15 cellular contexts compared by ENCODE assay signal in the genomic region with DNA sequence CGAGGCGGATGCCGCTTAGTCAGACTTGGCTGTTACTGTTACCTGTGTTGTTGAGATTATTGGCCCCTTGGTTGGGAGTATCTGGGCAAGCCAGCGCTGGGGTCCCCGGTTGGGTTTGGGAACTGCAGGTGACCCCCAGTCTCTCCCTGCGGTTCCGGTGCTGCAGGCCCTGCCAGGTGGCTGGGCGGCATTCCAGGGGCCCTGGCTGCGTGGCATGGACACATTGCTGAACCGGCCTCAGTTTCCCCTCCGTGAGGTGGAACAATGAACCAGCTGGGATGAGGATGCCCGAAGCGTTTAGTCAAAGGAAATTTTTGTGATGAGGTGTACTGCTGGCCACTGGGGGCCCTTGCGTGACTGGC. TPM values are rescaled to one million over a fixed set of nuclear protein-coding genes. Genes with fewer than 3 reads are reported as not detected.
DNase-seq lines count a peak whose midpoint lies in the region; ATAC-seq, FAIRE-seq and TF ChIP-seq lines count a peak whose summit lies in the region.
"Had no signal": no experiment of that assay in that cellular context is flagged by ENCODE, and none has a peak within 500 bp of the region (broad histone marks: within the 10 kb centered on the region; RNA-seq: fewer than 3 reads in every experiment).

No MANE protein-coding gene starts in this region.

- H3K36me3 Mint-ChIP-seq in CD4-positive, CD25-positive, alpha-beta regulatory T cell = no peaks in the 10 kb centered on the region
- H3K36me3 Mint-ChIP-seq: immature natural killer cell; natural killer cell treated with Interleukin-12 subunit alpha and Interleukin-12 subunit beta and Interleukin-15 and Interleukin-18, amount 100 ng/mL, for 72 hours had no signal

- no peak overlapping the region for H4K91ac ChIP-seq in H1 (replicated peaks; ENCODE audit: insufficient read length, low read length)

- H3K4me1 Mint-ChIP-seq in CD4-positive, CD25-positive, alpha-beta regulatory T cell = peaks cover 0 to 59% (median 20%) of the 10 kb centered on the region in 4 donors

- H3K4me3 Mint-ChIP-seq in CD4-positive, CD25-positive, alpha-beta regulatory T cell = peak overlapping the region in 3 of 4 donors; percentile 15 to 72 (median 58)
- H3K4me3 Mint-ChIP-seq: natural killer cell treated with Interleukin-12 subunit alpha and Interleukin-12 subunit beta and Interleukin-15 and Interleukin-18, amount 100 ng/mL, for 72 hours had no signal

- peaks cover 12% of the 10 kb centered on the region; the same call in 1 of the 2 replicates for H3K23me2 ChIP-seq in H1 (ENCODE audit: low read depth, low read length)

- no peak overlapping the region for H3K4me3 ChIP-seq in CD4-positive, CD25-positive, alpha-beta regulatory T cell (ENCODE audit: low read depth, low read length)
- H3K4me3 ChIP-seq in H1 (ENCODE audit: extremely low read depth in 1 of 4, insufficient read depth in 2 of 4, low read depth in 3 of 4, low read length in 4 of 4) (peak overlapping the region; percentile 40 to 69 (median 58)), muscle layer of duodenum (ENCODE audit: low read depth in 1 of 2, low read length in 2 of 2) (peak overlapping the region in 1 of 2 donors; percentile 31), osteoblast (ENCODE audit: insufficient read depth, low read length) (no peak overlapping the region)

- H2AFZ ChIP-seq in H1 (ENCODE audit: low read length) = peak overlapping the region; percentile 47; the same call in 1 of the 2 replicates
- no peak overlapping the region for H2AFZ ChIP-seq in osteoblast (ENCODE audit: low read length)

- H3K27me3 Mint-ChIP-seq in CD4-positive, CD25-positive, alpha-beta regulatory T cell = peaks cover 42% of the 10 kb centered on the region

- H2BK120ac ChIP-seq in H1 (replicated peaks; ENCODE audit: low read depth, low read length) = no peak overlapping the region

- H4K20me1 ChIP-seq in H1 (replicated peaks in 1 of 2; ENCODE audit: control insufficient read depth in 1 of 2, insufficient read depth in 2 of 2, low read length in 2 of 2) (no peaks in the 10 kb centered on the region), osteoblast (ENCODE audit: insufficient read depth, low read length) (no peaks in the 10 kb centered on the region)

- no peak overlapping the region for H2BK5ac ChIP-seq in H1 (ENCODE audit: low read depth, low read length)

- no peaks in the 10 kb centered on the region for H3K27me3 ChIP-seq in CD4-positive, CD25-positive, alpha-beta regulatory T cell (ENCODE audit: control insufficient read depth, insufficient read depth, low read length)
- peaks cover 0 to 9% (median 7%) of the 10 kb centered on the region in 4 experiments; a peak in 6 of 7 replicates for H3K27me3 ChIP-seq in H1 (replicated peaks in 1 of 4; ENCODE audit: control insufficient read depth in 3 of 4, extremely low read depth in 1 of 4, insufficient read depth in 3 of 4, low read length in 3 of 4)
- peaks cover 23% of the 10 kb centered on the region for H3K27me3 ChIP-seq in muscle layer of duodenum (ENCODE audit: low read depth, low read length)
- peaks cover 31% of the 10 kb centered on the region for H3K27me3 ChIP-seq in osteoblast (ENCODE audit: insufficient read depth, low read length)

- POLR2A ChIA-PET in H1 (lab: Charles Lee; ENCODE audit: partially characterized antibody) = interaction anchor here (0.9 to 3.7 kb wide), 7 partner anchors 9 to 189 kb away, joined by 3 to 12 read pairs (median 5); partner anchors contain the start of gene RPL18A

- no peak overlapping the region for H3K56ac ChIP-seq in H1 (replicated peaks; ENCODE audit: insufficient read length, low read depth, low read length)

- H3K4me2 ChIP-seq in H1 (ENCODE audit: insufficient read depth in 1 of 2, low read depth in 2 of 2, low read length in 2 of 2) = peak overlapping the region; percentile 71 to 80
- no peak overlapping the region for H3K4me2 ChIP-seq in osteoblast (ENCODE audit: insufficient read depth, low read length)

- peak overlapping the region in 1 of 4 experiments; percentile 9; a peak in 1 of 7 replicates for H3K9ac ChIP-seq in H1 (replicated peaks in 1 of 4; ENCODE audit: extremely low read depth in 1 of 4, low read depth in 3 of 4, low read length in 3 of 4)

- intact Hi-C loops in Right ventricle myocardium superior (cut with DNase I) = no loop called here

- H3K23ac ChIP-seq in H1 (ENCODE audit: insufficient read length) = no peak overlapping the region

- H2BK15ac ChIP-seq in H1 (ENCODE audit: low read length) = no peak overlapping the region

- no peak overlapping the region for H2BK12ac ChIP-seq in H1 (ENCODE audit: low read depth, low read length)

- no peak for TF ChIP-seq EP300 in Ishikawa (IDR thresholded peaks at IDR 0.05; ENCODE audit: borderline replicate concordance)
- no peak for TF ChIP-seq EP300 in H1 (IDR thresholded peaks at IDR 0.05; ENCODE audit: borderline replicate concordance in 1 of 2, low read depth in 2 of 2, low read length in 2 of 2)

- CTCF ChIA-PET in H1 (lab: Charles Lee; ENCODE audit: partially characterized antibody) = interaction anchor here (1.0 to 2.7 kb wide), 8 partner anchors 11 to 64 kb away, joined by 3 to 11 read pairs (median 4); partner anchors contain the start of gene RPL18A

- no peak overlapping the region for H3K14ac ChIP-seq in H1 (ENCODE audit: insufficient read length)

- no peaks in the 10 kb centered on the region for H3K79me2 ChIP-seq in H1 (ENCODE audit: control insufficient read depth in 1 of 2, insufficient read depth in 2 of 2, low read length in 2 of 2)
- no peaks in the 10 kb centered on the region for H3K79me2 ChIP-seq in osteoblast (ENCODE audit: insufficient read depth, low read length)

- H3K27ac Mint-ChIP-seq in CD4-positive, CD25-positive, alpha-beta regulatory T cell = peak overlapping the region in 1 of 3 donors; percentile 5
- H3K27ac Mint-ChIP-seq: immature natural killer cell had no signal

- peak overlapping the region; percentile 53 for H3K4ac ChIP-seq in H1 (replicated peaks; ENCODE audit: insufficient read length, low read depth, low read length)

- no peaks in the 10 kb centered on the region for H3K9me3 Mint-ChIP-seq in CD4-positive, CD25-positive, alpha-beta regulatory T cell
- H3K9me3 Mint-ChIP-seq: immature natural killer cell; natural killer cell treated with Interleukin-12 subunit alpha and Interleukin-12 subunit beta and Interleukin-15 and Interleukin-18, amount 100 ng/mL, for 72 hours had no signal

- no peaks in the 10 kb centered on the region for H3K36me3 ChIP-seq in CD4-positive, CD25-positive, alpha-beta regulatory T cell (ENCODE audit: control insufficient read depth, insufficient read depth, low read length)
- H3K36me3 ChIP-seq in H1 (ENCODE audit: control insufficient read depth in 2 of 4, insufficient read depth in 4 of 4, low read length in 3 of 4) = no peaks in the 10 kb centered on the region
- no peaks in the 10 kb centered on the region for H3K36me3 ChIP-seq in muscle layer of duodenum (ENCODE audit: control insufficient read depth in 1 of 2, insufficient read depth in 2 of 2, low read length in 2 of 2)
- H3K36me3 ChIP-seq in osteoblast (ENCODE audit: insufficient read depth, low read length) = no peaks in the 10 kb centered on the region
- H3K36me3 ChIP-seq: brain microvascular endothelial cell, spleen had no signal

- DNase-seq in CD4-positive, CD25-positive, alpha-beta regulatory T cell = no peak
- no peak for DNase-seq in H1 (ENCODE audit: low read depth in 1 of 2, low spot score in 2 of 2)
- no peak for DNase-seq in islet precursor cell
- DNase-seq in osteoblast (ENCODE audit: insufficient read length, low spot score, missing footprints) = no peak
- DNase-seq in Right ventricle myocardium superior = no peak
- DNase-seq: brain microvascular endothelial cell, GDM1, immature natural killer cell, spleen had no signal

- H2AK5ac ChIP-seq in H1 (ENCODE audit: low read depth, low read length) = no peak overlapping the region

- H3K79me1 ChIP-seq in H1 (ENCODE audit: low read depth, low read length) = no peaks in the 10 kb centered on the region

- H3K4me1 ChIP-seq in CD4-positive, CD25-positive, alpha-beta regulatory T cell (ENCODE audit: control insufficient read depth, insufficient read depth, low read length, poor library complexity, severe bottlenecking) = peaks cover 28% of the 10 kb centered on the region
- peaks cover 0 to 6% (median 4%) of the 10 kb centered on the region in 4 experiments; a peak in 5 of 7 replicates for H3K4me1 ChIP-seq in H1 (replicated peaks in 1 of 4; ENCODE audit: control insufficient read depth in 3 of 4, insufficient read depth in 4 of 4, low read length in 3 of 4)
- no peaks in the 10 kb centered on the region for H3K4me1 ChIP-seq in muscle layer of duodenum (ENCODE audit: control insufficient read depth in 1 of 2, insufficient read depth in 2 of 2, low read length in 2 of 2)
- H3K4me1 ChIP-seq in osteoblast (ENCODE audit: insufficient read depth, low read length) = no peaks in the 10 kb centered on the region

- H4K5ac ChIP-seq in H1 (ENCODE audit: insufficient read length, low read depth, low read length) = no peak overlapping the region

- H2BK20ac ChIP-seq in H1 (ENCODE audit: low read length) = no peak overlapping the region

- TF ChIP-seq RAD21 in Ishikawa (IDR thresholded peaks at IDR 0.05; ENCODE audit: low read depth) (no peak), H1 (IDR thresholded peaks at IDR 0.05 in 1 of 2, conservative IDR thresholded peaks at IDR 0.05 in 1 of 2; ENCODE audit: low read depth in 2 of 2, low read length in 2 of 2) (no peak)

- ATAC-seq in CD4-positive, CD25-positive, alpha-beta regulatory T cell (ENCODE audit: low read depth in 2 of 2) = no peak
- ATAC-seq in HG03521 (IDR thresholded peaks at IDR 0.05; ENCODE audit: unreplicated experiment) (no peak), Right ventricle myocardium superior (ENCODE audit: poor library complexity) (no peak)
- ATAC-seq: natural killer cell treated with Interleukin-12 subunit alpha and Interleukin-12 subunit beta and Interleukin-15 and Interleukin-18, amount 100 ng/mL, for 72 hours had no signal

- TF ChIP-seq POLR2A in H1 (IDR thresholded peaks at IDR 0.05; ENCODE audit: control extremely low read depth in 1 of 2, low read depth in 2 of 2, low read length in 2 of 2) = no peak

- peak overlapping the region; percentile 18; the same call in 1 of the 2 replicates for H4K8ac ChIP-seq in H1 (ENCODE audit: extremely low read depth, insufficient read depth, low read length)

- 30% methylated on average over 14 of the region's 14 CpGs; no CpG with 5 or more reads in 1 of the 2 experiments for WGBS in H1 (ENCODE audit: extremely low coverage in 1 of 2, insufficient coverage in 1 of 2, insufficient read length in 1 of 2, insufficient replicate concordance in 2 of 2, low coverage in 1 of 2, low lambda C conversion rate in 2 of 2, missing lambda C conversion rate in 1 of 2), 2 experiments

- no peak overlapping the region; the same call in 1 of the 2 replicates for H3K18ac ChIP-seq in H1 (ENCODE audit: extremely low read depth, low read length)

- H3K9me3 ChIP-seq in CD4-positive, CD25-positive, alpha-beta regulatory T cell (ENCODE audit: control insufficient read depth in 2 of 2, low read length in 2 of 2) = no peaks in the 10 kb centered on the region
- H3K9me3 ChIP-seq in H1 (ENCODE audit: insufficient read depth in 2 of 2, low read depth in 1 of 2, low read length in 1 of 2) (no peaks in the 10 kb centered on the region), muscle layer of duodenum (ENCODE audit: control insufficient read depth in 1 of 2, low read length in 2 of 2) (no peaks in the 10 kb centered on the region), osteoblast (ENCODE audit: low read depth, low read length) (no peaks in the 10 kb centered on the region)
- H3K9me3 ChIP-seq: spleen had no signal

- no peak overlapping the region for H3K27ac ChIP-seq in CD4-positive, CD25-positive, alpha-beta regulatory T cell (ENCODE audit: insufficient read depth, low read length, poor library complexity, severe bottlenecking)
- H3K27ac ChIP-seq in H1 (ENCODE audit: low read depth, low read length) = no peak overlapping the region
- H3K27ac ChIP-seq in muscle layer of duodenum (ENCODE audit: low read length) = peak overlapping the region; percentile 95
- no peak overlapping the region for H3K27ac ChIP-seq in osteoblast (ENCODE audit: low read depth, low read length)
- H3K27ac ChIP-seq: brain microvascular endothelial cell had no signal

- no peak for FAIRE-seq in H1 (lab: Jason Lieb, UNC)

- TF ChIP-seq CTCF in H1 (IDR thresholded peaks at IDR 0.05; ENCODE audit: control extremely low read depth in 1 of 3, insufficient read depth in 1 of 3, low read depth in 1 of 3, low read length in 3 of 3) (no peak), osteoblast (IDR thresholded peaks at IDR 0.05; ENCODE audit: extremely low read depth, low read depth, low read length) (no peak)

RNA-seq across cellular contexts. Expression of gene B3GNT3, which starts 0.5 kb away (rescaled TPM):
- total RNA-seq in CD4-positive, CD25-positive, alpha-beta regulatory T cell = 0.47 TPM
- under 1 TPM in 1 of 4 donors, not detected in 3; 0.27 TPM for polyA plus RNA-seq in CD4-positive, CD25-positive, alpha-beta regulatory T cell
- 1.5 and 1.8 TPM in 2 replicates for total RNA-seq in H1 (2021; fragmentation: NEBNext Ultra II Directional; extraction: Animal tissue kit (Norgen Biotek cat#: 25700))
- 1.5 and 2.1 TPM in 2 replicates for polyA plus RNA-seq in H1 (2011; rRNA removed)
- polyA plus RNA-seq in H1 (2011; cell fraction: cytosol; rRNA removed) = 0.96 TPM
- polyA plus RNA-seq in H1 (2011; cell fraction: nucleus; rRNA removed) = 1.6 TPM
- 0.86 to 2.0 TPM (median 1.5 TPM) in 4 replicates for polyA plus RNA-seq in H1 (2012, experiment 1 of 2)
- 1.5 TPM for polyA plus RNA-seq in H1 (2012, experiment 2 of 2)
- polyA plus RNA-seq in H1 (2013, experiment 1 of 2) = 2.6 TPM
- polyA plus RNA-seq in H1 (2013, experiment 2 of 2) = 2.9 TPM
- 1.4 and 1.5 TPM in 2 replicates for polyA minus RNA-seq in H1 (2011; rRNA and poly(A)+ RNA removed)
- 1.6 TPM for polyA minus RNA-seq in H1 (2011; cell fraction: cytosol; rRNA and poly(A)+ RNA removed)
- polyA minus RNA-seq in H1 (2011; cell fraction: nucleus; rRNA and poly(A)+ RNA removed) = 0.60 TPM
- total RNA-seq in osteoblast (not detected in 2 replicates), Right ventricle myocardium superior (not detected)
- total RNA-seq: natural killer cell treated with Interleukin-12 subunit alpha and Interleukin-12 subunit beta and Interleukin-15 and Interleukin-18, amount 100 ng/mL, for 72 hours had no signal
- polyA plus RNA-seq: BJ, immature natural killer cell had no signal

RNA-seq across cellular contexts. Expression of gene INSL3, which starts 25.8 kb away (rescaled TPM):
- 5.5 TPM for total RNA-seq in CD4-positive, CD25-positive, alpha-beta regulatory T cell
- polyA plus RNA-seq in CD4-positive, CD25-positive, alpha-beta regulatory T cell = 1 to 10 TPM; 1.5 to 5.4 (median 2.2) TPM
- total RNA-seq in H1 (2021; fragmentation: NEBNext Ultra II Directional; extraction: Animal tissue kit (Norgen Biotek cat#: 25700)) = 0.41 and 1.2 TPM in 2 replicates
- 1.1 and 1.5 TPM in 2 replicates for polyA plus RNA-seq in H1 (2011; rRNA removed)
- 0.44 TPM for polyA plus RNA-seq in H1 (2011; cell fraction: cytosol; rRNA removed)
- polyA plus RNA-seq in H1 (2011; cell fraction: nucleus; rRNA removed) = 1.9 TPM
- 1.2 to 1.5 TPM (median 1.4 TPM) in 3 of 4 replicates, not detected in the other for polyA plus RNA-seq in H1 (2012, experiment 1 of 2)
- 1.00 TPM for polyA plus RNA-seq in H1 (2012, experiment 2 of 2)
- 0.87 TPM for polyA plus RNA-seq in H1 (2013, experiment 1 of 2)
- polyA plus RNA-seq in H1 (2013, experiment 2 of 2) = 1.1 TPM
- polyA minus RNA-seq in H1 (2011; rRNA and poly(A)+ RNA removed) = 0.69 and 0.71 TPM in 2 replicates
- polyA minus RNA-seq in H1 (2011; cell fraction: cytosol; rRNA and poly(A)+ RNA removed) = 1.8 TPM
- not detected for polyA minus RNA-seq in H1 (2011; cell fraction: nucleus; rRNA and poly(A)+ RNA removed)
- total RNA-seq in osteoblast (not detected in 2 replicates), Right ventricle myocardium superior (not detected)
- total RNA-seq: esophagus mucosa had no signal

RNA-seq across cellular contexts. Expression of gene FCHO1, which starts 44.2 kb away (rescaled TPM):
- 71.9 TPM for total RNA-seq in CD4-positive, CD25-positive, alpha-beta regulatory T cell
- 10 to 100 TPM in 3 of 4 donors, 1 to 10 TPM in 1; 8.3 to 16.6 (median 13.7) TPM for polyA plus RNA-seq in CD4-positive, CD25-positive, alpha-beta regulatory T cell
- 25.9 and 27.0 TPM in 2 replicates for total RNA-seq in H1 (2021; fragmentation: NEBNext Ultra II Directional; extraction: Animal tissue kit (Norgen Biotek cat#: 25700))
- polyA plus RNA-seq in H1 (2011; rRNA removed) = 13.0 and 19.5 TPM in 2 replicates
- polyA plus RNA-seq in H1 (2011; cell fraction: cytosol; rRNA removed) = 7.2 TPM
- 18.3 TPM for polyA plus RNA-seq in H1 (2011; cell fraction: nucleus; rRNA removed)
- 16.1 to 33.3 TPM (median 30.3 TPM) in 4 replicates for polyA plus RNA-seq in H1 (2012, experiment 1 of 2)
- 31.0 TPM for polyA plus RNA-seq in H1 (2012, experiment 2 of 2)
- polyA plus RNA-seq in H1 (2013, experiment 1 of 2) = 32.3 TPM
- 30.1 TPM for polyA plus RNA-seq in H1 (2013, experiment 2 of 2)
- polyA minus RNA-seq in H1 (2011; rRNA and poly(A)+ RNA removed) = 7.4 and 12.0 TPM in 2 replicates
- 10.9 TPM for polyA minus RNA-seq in H1 (2011; cell fraction: cytosol; rRNA and poly(A)+ RNA removed)
- polyA minus RNA-seq in H1 (2011; cell fraction: nucleus; rRNA and poly(A)+ RNA removed) = 27.5 TPM
- total RNA-seq in osteoblast (0.72 TPM in 1 of 2 replicates, not detected in the other), Right ventricle myocardium superior (0.75 TPM)

RNA-seq across cellular contexts. Expression of gene JAK3, which starts 52.3 kb away (rescaled TPM):
- total RNA-seq in CD4-positive, CD25-positive, alpha-beta regulatory T cell = 198 TPM
- 100 to 1,000 TPM in 1 of 4 donors, 10 to 100 TPM in 3; 80.8 to 103 (median 88.4) TPM for polyA plus RNA-seq in CD4-positive, CD25-positive, alpha-beta regulatory T cell
- total RNA-seq in H1 (2021; fragmentation: NEBNext Ultra II Directional; extraction: Animal tissue kit (Norgen Biotek cat#: 25700)) = 3.2 and 4.0 TPM in 2 replicates
- 4.7 TPM in 2 replicates for polyA plus RNA-seq in H1 (2011; rRNA removed)
- polyA plus RNA-seq in H1 (2011; cell fraction: cytosol; rRNA removed) = 3.2 TPM
- polyA plus RNA-seq in H1 (2011; cell fraction: nucleus; rRNA removed) = 4.1 TPM
- polyA plus RNA-seq in H1 (2012, experiment 1 of 2) = 2.1 to 3.0 TPM (median 2.5 TPM) in 4 replicates
- 1.9 TPM for polyA plus RNA-seq in H1 (2012, experiment 2 of 2)
- polyA plus RNA-seq in H1 (2013, experiment 1 of 2) = 3.3 TPM
- polyA plus RNA-seq in H1 (2013, experiment 2 of 2) = 3.3 TPM
- 3.8 and 4.4 TPM in 2 replicates for polyA minus RNA-seq in H1 (2011; rRNA and poly(A)+ RNA removed)
- polyA minus RNA-seq in H1 (2011; cell fraction: cytosol; rRNA and poly(A)+ RNA removed) = 3.1 TPM
- polyA minus RNA-seq in H1 (2011; cell fraction: nucleus; rRNA and poly(A)+ RNA removed) = 2.7 TPM
- total RNA-seq in osteoblast = 1.8 and 2.4 TPM in 2 replicates
- 1.5 TPM for total RNA-seq in Right ventricle myocardium superior

Comparison
In these comparisons a context has a peak if more than half of its experiments do, and no peak if none do; other contexts are left out.
1. H3K4me3 ChIP-seq: peak in H1 (4 of 4); none in CD4-positive, CD25-positive, alpha-beta regulatory T cell (single experiment) and osteoblast (single experiment).
2. RNA of gene FCHO1, which starts 44.2 kb away (total RNA-seq): 71.9 TPM in CD4-positive, CD25-positive, alpha-beta regulatory T cell (single experiment) and 25.9 to 27.0 TPM in H1; 0.75 TPM in Right ventricle myocardium superior (single experiment) and 0.72 TPM in osteoblast; every median in the first group is over 10 times any median in the second.